In the genomic region with DNA sequence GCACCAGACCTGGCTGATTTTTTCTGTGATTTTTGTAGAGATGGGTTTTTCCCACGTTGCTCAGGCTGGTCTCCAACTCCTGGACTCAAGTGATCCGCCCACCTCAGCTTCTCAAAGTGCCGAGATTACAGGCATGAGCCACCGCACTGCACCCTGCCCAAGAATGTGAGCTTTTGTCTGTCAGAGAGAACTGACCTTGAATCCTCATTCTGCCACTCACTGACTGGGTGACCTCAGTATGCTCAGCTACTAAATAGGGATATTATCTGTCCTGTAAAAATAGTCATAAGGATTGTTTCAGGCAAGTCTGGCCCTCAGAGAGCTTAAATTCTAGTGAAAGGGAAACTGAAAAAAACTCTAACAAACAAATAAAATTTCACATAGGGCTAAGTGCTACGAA, we compare ENCODE assay signal across 17 cellular contexts. TPM values are rescaled to one million over a fixed set of nuclear protein-coding genes. Genes with fewer than 3 reads are reported as not detected.
A peak's percentile ranks its signal among the peaks of the same experiment; 100 is the strongest.
DNase-seq lines count a peak whose midpoint lies in the region; TF ChIP-seq lines count a peak whose summit lies in the region.
"Had no signal": no experiment of that assay in that cellular context is flagged by ENCODE, and none has a peak within 500 bp of the region (broad histone marks: within the 10 kb centered on the region; RNA-seq: fewer than 3 reads in every experiment).

No MANE protein-coding gene starts in this region.

- BruUV-seq in Caco-2 (replicated peaks; lab: Mats Ljungman, UMichigan), result no TSS peak
- no TSS peak for BruUV-seq in MCF 10A (replicated peaks; lab: Mats Ljungman, UMichigan)

- intact Hi-C loops in Caco-2 (cut with micrococcal nuclease; ENCODE audit: unreplicated experiment) (no loop called here), MCF 10A (cut with micrococcal nuclease) (no loop called here)
- intact Hi-C loops in activated T-helper 1 cell treated with anti-CD3 and anti-CD28 coated beads, Interleukin-12 subunit alpha, Interleukin-12 subunit beta, Interleukin-2, Interleukin-4 antibody, amounts not matched to agents 30 ng/mL and 10 ng/mL and 1 ng/mL, durations not matched to agents 14 hours and 24 hours and 36 hours (cut with micrococcal nuclease), result no loop called here

- H3K9me3 Mint-ChIP-seq in Caco-2 (ENCODE audit: unreplicated experiment) (no peaks in the 10 kb centered on the region), progenitor cell of endocrine pancreas (ENCODE audit: low read depth) (no peaks in the 10 kb centered on the region), MCF 10A (ENCODE audit: unreplicated experiment) (no peaks in the 10 kb centered on the region)
- no peaks in the 10 kb centered on the region for H3K9me3 Mint-ChIP-seq in activated T-helper 1 cell treated with anti-CD3 and anti-CD28 coated beads, Interleukin-12 subunit alpha, Interleukin-12 subunit beta, Interleukin-2, Interleukin-4 antibody, amounts not matched to agents 30 ng/mL and 10 ng/mL and 1 ng/mL, durations not matched to agents 14 hours and 24 hours and 36 hours
- H3K9me3 Mint-ChIP-seq: T-helper 2 cell treated with Interferon-gamma antibody and Interleukin-4, amounts not matched to agents 5 μg/mL and 100 μg/mL, for 36 hours had no signal

- H3K4me3 ChIP-seq in Caco-2 (ENCODE audit: low read depth, low read length), result no peak overlapping the region
- no peak overlapping the region for H3K4me3 ChIP-seq in hepatocyte
- no peak overlapping the region for H3K4me3 ChIP-seq in H7 (ENCODE audit: insufficient read depth, low read depth, low read length)
- H3K4me3 ChIP-seq: SJCRH30, thoracic aorta had no signal

- TF ChIP-seq CTCF in Caco-2 (IDR thresholded peaks at IDR 0.05; ENCODE audit: insufficient read depth in 1 of 2, low read depth in 1 of 2, low read length in 1 of 2, severe bottlenecking in 1 of 2, unreplicated experiment in 1 of 2), result no peak
- TF ChIP-seq CTCF in hepatocyte (IDR thresholded peaks at IDR 0.05; ENCODE audit: poor library complexity), result no peak
- TF ChIP-seq CTCF in progenitor cell of endocrine pancreas (IDR thresholded peaks at IDR 0.05; ENCODE audit: unreplicated experiment), result no peak
- TF ChIP-seq CTCF in MCF 10A (IDR thresholded peaks at IDR 0.05; ENCODE audit: unreplicated experiment), result no peak

- peaks cover 7% of the 10 kb centered on the region for H3K36me3 Mint-ChIP-seq in Caco-2 (ENCODE audit: insufficient read depth, unreplicated experiment)
- peaks cover 2% of the 10 kb centered on the region for H3K36me3 Mint-ChIP-seq in activated T-helper 1 cell treated with anti-CD3 and anti-CD28 coated beads, Interleukin-12 subunit alpha, Interleukin-12 subunit beta, Interleukin-2, Interleukin-4 antibody, amounts not matched to agents 30 ng/mL and 10 ng/mL and 1 ng/mL, durations not matched to agents 14 hours and 24 hours and 36 hours (ENCODE audit: low read depth)
- H3K36me3 Mint-ChIP-seq in progenitor cell of endocrine pancreas (ENCODE audit: insufficient read depth), result no peaks in the 10 kb centered on the region
- no peaks in the 10 kb centered on the region for H3K36me3 Mint-ChIP-seq in MCF 10A (ENCODE audit: insufficient read depth, unreplicated experiment)

- H3K4me1 ChIP-seq in Caco-2, result peaks cover 14% of the 10 kb centered on the region
- peaks cover 11% of the 10 kb centered on the region for H3K4me1 ChIP-seq in hepatocyte (ENCODE audit: insufficient read depth)

- H3K27me3 ChIP-seq in Caco-2 (replicated peaks; ENCODE audit: control insufficient read depth, insufficient read depth, low read length), result no peaks in the 10 kb centered on the region
- no peaks in the 10 kb centered on the region for H3K27me3 ChIP-seq in hepatocyte
- H3K27me3 ChIP-seq in H7 (ENCODE audit: control insufficient read depth, insufficient read depth, low read length), result no peaks in the 10 kb centered on the region
- H3K27me3 ChIP-seq: SJCRH30 had no signal

- WGBS in hepatocyte (ENCODE audit: low lambda C conversion rate, missing lambda C conversion rate), result 63% methylated on average over 5 of the region's 5 CpGs

- H3K4me1 Mint-ChIP-seq in Caco-2 (ENCODE audit: low read depth, unreplicated experiment) (peaks cover 18% of the 10 kb centered on the region), progenitor cell of endocrine pancreas (ENCODE audit: low read depth) (peaks cover 19% of the 10 kb centered on the region), MCF 10A (ENCODE audit: insufficient read depth, unreplicated experiment) (peaks cover 8% of the 10 kb centered on the region)
- H3K4me1 Mint-ChIP-seq in activated T-helper 1 cell treated with anti-CD3 and anti-CD28 coated beads, Interleukin-12 subunit alpha, Interleukin-12 subunit beta, Interleukin-2, Interleukin-4 antibody, amounts not matched to agents 30 ng/mL and 10 ng/mL and 1 ng/mL, durations not matched to agents 14 hours and 24 hours and 36 hours (ENCODE audit: low read depth), result peaks cover 22% of the 10 kb centered on the region

- no peak overlapping the region for H3K4me2 ChIP-seq in hepatocyte

- peaks cover 21% of the 10 kb centered on the region for H3K79me2 ChIP-seq in hepatocyte

- H4K20me1 ChIP-seq in hepatocyte (ENCODE audit: insufficient read depth, poor library complexity, severe bottlenecking), result no peaks in the 10 kb centered on the region

- H3K27ac Mint-ChIP-seq in Caco-2 (ENCODE audit: unreplicated experiment) (peak overlapping the region; percentile 82), progenitor cell of endocrine pancreas (peak overlapping the region; percentile 78), MCF 10A (ENCODE audit: low read depth, unreplicated experiment) (no peak overlapping the region)
- H3K27ac Mint-ChIP-seq in activated T-helper 1 cell treated with anti-CD3 and anti-CD28 coated beads, Interleukin-12 subunit alpha, Interleukin-12 subunit beta, Interleukin-2, Interleukin-4 antibody, amounts not matched to agents 30 ng/mL and 10 ng/mL and 1 ng/mL, durations not matched to agents 14 hours and 24 hours and 36 hours, result no peak overlapping the region

- H3K27me3 Mint-ChIP-seq in Caco-2 (ENCODE audit: insufficient read depth, unreplicated experiment) (no peaks in the 10 kb centered on the region), progenitor cell of endocrine pancreas (no peaks in the 10 kb centered on the region), MCF 10A (ENCODE audit: insufficient read depth, unreplicated experiment) (no peaks in the 10 kb centered on the region)
- H3K27me3 Mint-ChIP-seq in activated T-helper 1 cell treated with anti-CD3 and anti-CD28 coated beads, Interleukin-12 subunit alpha, Interleukin-12 subunit beta, Interleukin-2, Interleukin-4 antibody, amounts not matched to agents 30 ng/mL and 10 ng/mL and 1 ng/mL, durations not matched to agents 14 hours and 24 hours and 36 hours (ENCODE audit: insufficient read depth), result no peaks in the 10 kb centered on the region

- CTCF ChIA-PET in Caco-2 (lab: Charles Lee) (interaction anchor here (1.0 to 1.5 kb wide), 3 partner anchors 18 to 64 kb away, joined by 3 to 4 read pairs (median 4); no protein-coding TSS in a partner anchor), MCF 10A (lab: Yijun Ruan, JAX) (interaction anchor here (0.6 to 11.5 kb wide), 9 partner anchors 9 to 217 kb away, joined by 3 to 220 read pairs (median 4); no protein-coding TSS in a partner anchor)

- no peak overlapping the region for H3K4me3 Mint-ChIP-seq in Caco-2 (ENCODE audit: unreplicated experiment)
- peak overlapping the region; percentile 49 for H3K4me3 Mint-ChIP-seq in activated T-helper 1 cell treated with anti-CD3 and anti-CD28 coated beads, Interleukin-12 subunit alpha, Interleukin-12 subunit beta, Interleukin-2, Interleukin-4 antibody, amounts not matched to agents 30 ng/mL and 10 ng/mL and 1 ng/mL, durations not matched to agents 14 hours and 24 hours and 36 hours
- H3K4me3 Mint-ChIP-seq in progenitor cell of endocrine pancreas (ENCODE audit: low read depth), result no peak overlapping the region
- H3K4me3 Mint-ChIP-seq in MCF 10A (ENCODE audit: unreplicated experiment), result no peak overlapping the region
- H3K4me3 Mint-ChIP-seq: T-helper 2 cell treated with Interferon-gamma antibody and Interleukin-4, amounts not matched to agents 5 μg/mL and 100 μg/mL, for 36 hours had no signal

- DNase-seq in Caco-2 (peak; percentile 39 to 70), hepatocyte (ENCODE audit: low spot score) (peak; percentile 29), progenitor cell of endocrine pancreas (ENCODE audit: low spot score, unreplicated experiment) (no peak), H7 (no peak), NCI-H1417 treated with DMSO at 0.1 percent for 48 hours (lab: John Stamatoyannopoulos, UW) (no peak), MCF 10A (ENCODE audit: unreplicated experiment) (no peak)
- no peak for DNase-seq in activated T-helper 1 cell treated with anti-CD3 and anti-CD28 coated beads, Interleukin-12 subunit alpha, Interleukin-12 subunit beta, Interleukin-2, Interleukin-4 antibody, amounts not matched to agents 30 ng/mL and 10 ng/mL and 1 ng/mL, durations not matched to agents 14 hours and 24 hours and 36 hours (ENCODE audit: low spot score)
- no peak for DNase-seq in stimulated activated CD4-positive, alpha-beta T cell treated with anti-CD3 and anti-CD28 coated beads, Interleukin-12 subunit alpha, Interleukin-12 subunit beta, amount 100 ng/mL, for 4 hours
- DNase-seq: activated naive CD4-positive, alpha-beta T cell treated with anti-CD3 and anti-CD28 coated beads, Interleukin-2, amount 50 U/mL, for 16 hours; effector CD8-positive, alpha-beta T cell; GF-D8; IMR-90; kidney; SJCRH30; stimulated activated CD4-positive, alpha-beta T cell treated with anti-CD3 and anti-CD28 coated beads, Interleukin-4, amount 100 ng/mL, for 24 hours had no signal

- no peak overlapping the region for H2AFZ ChIP-seq in hepatocyte

- H3K27ac ChIP-seq in hepatocyte, result peak overlapping the region; percentile 52
- H3K27ac ChIP-seq: SJCRH30, thoracic aorta had no signal

- H3K9me3 ChIP-seq in Caco-2 (no peaks in the 10 kb centered on the region), hepatocyte (ENCODE audit: low read depth) (no peaks in the 10 kb centered on the region)
- H3K9me3 ChIP-seq: SJCRH30, thoracic aorta had no signal

- H3K9me2 ChIP-seq in hepatocyte (replicated peaks; ENCODE audit: insufficient read depth), result no peaks in the 10 kb centered on the region

- POLR2A ChIA-PET in Caco-2 (lab: Charles Lee), result no interaction called here
- POLR2A ChIA-PET in MCF 10A (lab: Yijun Ruan, JAX), result interaction anchor here (0.6 to 1.0 kb wide), 4 partner anchors 28 to 642 kb away, joined by 3 to 4 read pairs (median 4); a partner anchor contains a TSS

- no peaks in the 10 kb centered on the region for H3K36me3 ChIP-seq in Caco-2 (ENCODE audit: control insufficient read depth, insufficient read depth, low read length)
- no peaks in the 10 kb centered on the region for H3K36me3 ChIP-seq in hepatocyte (replicated peaks; ENCODE audit: insufficient read depth, low read depth)
- no peaks in the 10 kb centered on the region for H3K36me3 ChIP-seq in H7 (replicated peaks; ENCODE audit: control insufficient read depth, insufficient read depth, low read length)
- H3K36me3 ChIP-seq: SJCRH30, thoracic aorta had no signal

RNA-seq across cellular contexts. Expression of a gene that starts 2.1 kb away (rescaled TPM):
- 33.1 and 35.7 TPM in 2 replicates for total RNA-seq in Caco-2 (2022)
- 44.9 and 46.2 TPM in 2 replicates for total RNA-seq in activated T-helper 1 cell treated with anti-CD3 and anti-CD28 coated beads, Interleukin-12 subunit alpha, Interleukin-12 subunit beta, Interleukin-2, Interleukin-4 antibody, amounts not matched to agents 30 ng/mL and 10 ng/mL and 1 ng/mL, durations not matched to agents 14 hours and 24 hours and 36 hours
- total RNA-seq in hepatocyte, result 15.9 and 18.5 TPM in 2 replicates
- 23.1 and 32.0 TPM in 2 replicates for polyA plus RNA-seq in hepatocyte
- total RNA-seq in progenitor cell of endocrine pancreas, result 22.0 and 22.5 TPM in 2 replicates
- 9.5 and 10.4 TPM in 2 replicates for total RNA-seq in H7 (2014; rRNA removed; shearing (Covaris generic))
- total RNA-seq in MCF 10A (2022), result 40.1 and 42.7 TPM in 2 replicates

RNA-seq across cellular contexts. Expression of a gene that starts 28.7 kb away (rescaled TPM):
- total RNA-seq in Caco-2 (2022), result 30.9 and 31.5 TPM in 2 replicates
- total RNA-seq in activated T-helper 1 cell treated with anti-CD3 and anti-CD28 coated beads, Interleukin-12 subunit alpha, Interleukin-12 subunit beta, Interleukin-2, Interleukin-4 antibody, amounts not matched to agents 30 ng/mL and 10 ng/mL and 1 ng/mL, durations not matched to agents 14 hours and 24 hours and 36 hours, result 24.8 and 28.0 TPM in 2 replicates
- 12.3 and 12.8 TPM in 2 replicates for total RNA-seq in hepatocyte
- polyA plus RNA-seq in hepatocyte, result 18.6 and 23.6 TPM in 2 replicates
- 45.1 and 45.8 TPM in 2 replicates for total RNA-seq in progenitor cell of endocrine pancreas
- 2.9 and 3.1 TPM in 2 replicates for total RNA-seq in H7 (2014; rRNA removed; shearing (Covaris generic))
- total RNA-seq in MCF 10A (2022), result 9.6 and 9.8 TPM in 2 replicates

Comparison
In these comparisons a context has a peak if more than half of its experiments do, and no peak if none do; other contexts are left out.
1. DNase-seq: peak in Caco-2 (2 of 2) and hepatocyte (single experiment); none in activated T-helper 1 cell treated with anti-CD3 and anti-CD28 coated beads, Interleukin-12 subunit alpha, Interleukin-12 subunit beta, Interleukin-2, Interleukin-4 antibody, amounts not matched to agents 30 ng/mL and 10 ng/mL and 1 ng/mL, durations not matched to agents 14 hours and 24 hours and 36 hours (single experiment), progenitor cell of endocrine pancreas (single experiment), H7 (single experiment), stimulated activated CD4-positive, alpha-beta T cell treated with anti-CD3 and anti-CD28 coated beads, Interleukin-12 subunit alpha, Interleukin-12 subunit beta, amount 100 ng/mL, for 4 hours (single experiment), NCI-H1417 treated with DMSO at 0.1 percent for 48 hours (single experiment) and MCF 10A (single experiment).
2. H3K27ac Mint-ChIP-seq: peak in Caco-2 (single experiment) and progenitor cell of endocrine pancreas (single experiment); none in activated T-helper 1 cell treated with anti-CD3 and anti-CD28 coated beads, Interleukin-12 subunit alpha, Interleukin-12 subunit beta, Interleukin-2, Interleukin-4 antibody, amounts not matched to agents 30 ng/mL and 10 ng/mL and 1 ng/mL, durations not matched to agents 14 hours and 24 hours and 36 hours (single experiment) and MCF 10A (single experiment).